Comparison of ENCODE assay signal across 13 cellular contexts in the genomic region with DNA sequence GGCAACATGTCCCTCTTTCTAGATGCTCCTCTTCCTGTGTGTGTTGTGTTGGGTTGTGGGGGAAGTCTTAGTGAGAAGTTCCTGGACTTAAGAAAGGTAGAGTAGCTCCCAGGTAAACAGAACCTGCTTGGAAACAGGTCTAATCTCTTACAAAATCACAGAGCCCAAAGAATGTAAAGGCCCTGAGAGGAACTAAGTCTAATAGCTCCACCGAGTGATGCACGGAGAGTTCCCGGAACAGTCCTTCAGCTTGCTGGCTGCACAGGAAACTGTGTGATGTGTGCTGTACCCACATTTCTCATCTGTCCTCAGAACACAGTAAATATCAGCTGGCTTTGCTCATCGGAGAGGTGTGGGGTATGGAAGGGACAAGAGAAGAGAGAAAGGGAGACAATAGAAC.
"Had no signal": no experiment of that assay in that cellular context is flagged by ENCODE, and none has a peak within 500 bp of the region (broad histone marks: within the 10 kb centered on the region; RNA-seq: fewer than 3 reads in every experiment).

No MANE protein-coding gene starts in this region.

- H3K4me3 ChIP-seq: testis had no signal

- DNase-seq: activated CD4-positive, CD25-positive, alpha-beta regulatory T cell treated with anti-CD3 and anti-CD28 coated beads, Interleukin-2, amount 50 U/mL, for 72 hours; activated naive CD4-positive, alpha-beta T cell treated with Interleukin-2 at 50 U/mL for 16 hours; effector memory CD8-positive, alpha-beta T cell; hippocampal formation; stimulated activated CD4-positive, alpha-beta T cell treated with anti-CD3 and anti-CD28 coated beads, Interleukin-2, amount 100 ng/mL, for 48 hours; SW 1271; testis had no signal

- H3K4me1 ChIP-seq: testis had no signal

- H3K27ac ChIP-seq: testis had no signal

- H3K27ac Mint-ChIP-seq: activated T-helper 1 cell treated with anti-CD3 and anti-CD28 coated beads, Interleukin-12 subunit alpha, Interleukin-12 subunit beta, Interleukin-2, Interleukin-4 antibody, amounts not matched to agents 30 ng/mL and 10 ng/mL and 1 ng/mL, durations not matched to agents 14 hours and 24 hours and 36 hours; dendritic cell treated with granulocyte-macrophage colony-stimulating factor and Interleukin-4, amounts not matched to agents 40 ng/mL and 50 ng/mL, for 4 days; effector memory CD8-positive, alpha-beta T cell; natural killer cell treated with Interleukin-12 subunit alpha and Interleukin-12 subunit beta and Interleukin-15 and Interleukin-18, amount 100 ng/mL, for 72 hours; stimulated activated naive CD8-positive, alpha-beta T cell treated with anti-CD3 and anti-CD28 coated beads, Interleukin-15, Interleukin-2, amounts not matched to agents 100 ng/mL and 50 ng/mL, for 24 hours; T-helper 2 cell treated with Interferon-gamma antibody and Interleukin-4, amounts not matched to agents 5 μg/mL and 100 μg/mL, for 36 hours had no signal

- H3K4me3 Mint-ChIP-seq: activated T-helper 1 cell treated with anti-CD3 and anti-CD28 coated beads, Interleukin-12 subunit alpha, Interleukin-12 subunit beta, Interleukin-2, Interleukin-4 antibody, amounts not matched to agents 30 ng/mL and 10 ng/mL and 1 ng/mL, durations not matched to agents 14 hours and 24 hours and 36 hours; central memory CD8-positive, alpha-beta T cell; dendritic cell treated with granulocyte-macrophage colony-stimulating factor and Interleukin-4, amounts not matched to agents 40 ng/mL and 50 ng/mL, for 4 days; effector memory CD8-positive, alpha-beta T cell; natural killer cell treated with Interleukin-12 subunit alpha and Interleukin-12 subunit beta and Interleukin-15 and Interleukin-18, amount 100 ng/mL, for 72 hours; stimulated activated naive CD8-positive, alpha-beta T cell treated with anti-CD3 and anti-CD28 coated beads, Interleukin-15, Interleukin-2, amounts not matched to agents 100 ng/mL and 50 ng/mL, for 24 hours; T-helper 2 cell treated with Interferon-gamma antibody and Interleukin-4, amounts not matched to agents 5 μg/mL and 100 μg/mL, for 36 hours had no signal

- H3K9me3 ChIP-seq: testis had no signal

- H3K27me3 Mint-ChIP-seq: stimulated activated naive CD8-positive, alpha-beta T cell treated with anti-CD3 and anti-CD28 coated beads, Interleukin-15, Interleukin-2, amounts not matched to agents 100 ng/mL and 50 ng/mL, for 24 hours had no signal

- H3K4me1 Mint-ChIP-seq: central memory CD8-positive, alpha-beta T cell had no signal

- H3K9me3 Mint-ChIP-seq: activated T-helper 1 cell treated with anti-CD3 and anti-CD28 coated beads, Interleukin-12 subunit alpha, Interleukin-12 subunit beta, Interleukin-2, Interleukin-4 antibody, amounts not matched to agents 30 ng/mL and 10 ng/mL and 1 ng/mL, durations not matched to agents 14 hours and 24 hours and 36 hours; dendritic cell treated with granulocyte-macrophage colony-stimulating factor and Interleukin-4, amounts not matched to agents 40 ng/mL and 50 ng/mL, for 4 days; natural killer cell treated with Interleukin-12 subunit alpha and Interleukin-12 subunit beta and Interleukin-15 and Interleukin-18, amount 100 ng/mL, for 72 hours; stimulated activated naive CD8-positive, alpha-beta T cell treated with anti-CD3 and anti-CD28 coated beads, Interleukin-15, Interleukin-2, amounts not matched to agents 100 ng/mL and 50 ng/mL, for 24 hours; T-helper 2 cell treated with Interferon-gamma antibody and Interleukin-4, amounts not matched to agents 5 μg/mL and 100 μg/mL, for 36 hours had no signal

- H3K36me3 Mint-ChIP-seq: natural killer cell treated with Interleukin-12 subunit alpha and Interleukin-12 subunit beta and Interleukin-15 and Interleukin-18, amount 100 ng/mL, for 72 hours had no signal

- H3K27me3 ChIP-seq: testis had no signal
